8 cellular contexts compared by ENCODE assay signal in the genomic region with DNA sequence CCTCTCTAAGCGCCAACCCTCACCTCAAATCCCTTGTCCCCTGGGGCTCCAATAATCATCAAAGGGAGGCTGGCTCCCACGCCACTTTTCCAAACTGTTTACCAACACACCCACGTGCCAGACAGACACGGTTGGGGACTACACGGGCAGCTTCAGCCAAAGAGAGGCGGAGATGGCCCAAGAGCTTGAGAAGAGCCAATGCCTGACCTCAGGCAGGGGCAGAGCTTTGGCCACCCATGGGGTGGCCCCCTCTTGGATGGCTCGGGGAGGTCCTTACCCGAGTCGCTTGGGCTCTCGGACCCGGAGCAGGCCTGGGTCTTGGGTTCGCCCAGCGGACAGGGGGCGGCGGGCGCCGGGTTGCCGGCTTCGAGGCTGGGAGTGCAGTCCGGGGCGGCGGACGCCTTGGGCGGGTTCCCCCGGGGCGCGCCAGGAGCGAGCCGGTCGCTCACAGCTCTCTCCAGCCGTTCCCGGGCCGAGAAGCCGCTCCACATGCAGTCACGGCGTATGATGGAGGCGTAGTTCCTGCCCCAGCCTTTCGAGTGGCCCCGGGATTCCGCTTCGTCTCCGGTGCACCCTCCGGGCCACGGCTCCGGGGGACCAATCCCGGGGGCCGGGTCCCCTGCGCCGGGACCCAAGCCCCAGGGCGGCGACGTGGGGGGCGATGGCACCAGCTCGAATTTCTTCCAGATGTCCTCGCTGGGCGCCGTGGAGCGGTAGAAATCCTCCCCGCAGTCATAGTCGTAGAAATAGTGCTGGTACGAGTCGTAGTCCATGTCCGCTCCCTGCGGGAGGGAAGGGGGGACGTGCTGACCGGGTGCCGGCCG. TPM values are rescaled to one million over a fixed set of nuclear protein-coding genes. Genes with fewer than 3 reads are reported as not detected.
A peak's percentile ranks its signal among the peaks of the same experiment; 100 is the strongest.
DNase-seq lines count a peak whose midpoint lies in the region; ATAC-seq and TF ChIP-seq lines count a peak whose summit lies in the region.

No MANE protein-coding gene starts in this region.

- peak overlapping the region; percentile 66 for H3K4me3 ChIP-seq in OCI-LY7 (ENCODE audit: low read depth, low read length, poor library complexity, severe bottlenecking)
- peak overlapping the region; percentile 72 for H3K4me3 ChIP-seq in mesendoderm (ENCODE audit: low read length)
- H3K4me3 ChIP-seq in vagina = peak overlapping the region; percentile 51 to 57

- H2BK120ac ChIP-seq in mesendoderm (ENCODE audit: low read depth, low read length) = no peak overlapping the region

- no peak for TF ChIP-seq POLR2A in vagina (IDR thresholded peaks at IDR 0.05)

- DNase-seq in AG20443 (ENCODE audit: low spot score) (peak; percentile 54), OCI-LY7 (ENCODE audit: low spot score) (no peak), mesendoderm (peak; percentile 82), vagina (ENCODE audit: extremely low spot score in 2 of 2) (no peak), SIG-M5 treated with dmso at 0.1 percent for 504 hours (lab: John Stamatoyannopoulos, UW; ENCODE audit: unreplicated experiment) (no peak)
- DNase-seq in activated CD4-positive, CD25-positive, alpha-beta regulatory T cell treated with anti-CD3 and anti-CD28 coated beads, Interleukin-2, amount 50 U/mL, for 72 hours = no peak

- H3K4me2 ChIP-seq in OCI-LY7 (ENCODE audit: low read length) (peak overlapping the region; percentile 68; the same call in 1 of the 2 replicates), mesendoderm (ENCODE audit: low read length) (peak overlapping the region; percentile 97)

- no peak overlapping the region for H4K5ac ChIP-seq in mesendoderm (ENCODE audit: low read length)

- no peak overlapping the region for H4K8ac ChIP-seq in mesendoderm (ENCODE audit: low read depth, low read length)

- no peak overlapping the region for H2BK5ac ChIP-seq in mesendoderm (ENCODE audit: low read length)

- WGBS in mesendoderm (ENCODE audit: extremely low coverage, insufficient coverage, low lambda C conversion rate) = no CpG with 5 or more reads among the region's 68 CpGs

- no peaks in the 10 kb centered on the region for H3K9me2 ChIP-seq in OCI-LY7 (ENCODE audit: insufficient read depth, low read length)

- peak overlapping the region; percentile 95 for H3K56ac ChIP-seq in mesendoderm (ENCODE audit: low read length)

- H3K27me3 ChIP-seq in mesendoderm (ENCODE audit: insufficient read depth, low read length, poor library complexity) (no peaks in the 10 kb centered on the region), vagina (no peaks in the 10 kb centered on the region)

- H3K27ac Mint-ChIP-seq in dendritic cell treated with granulocyte-macrophage colony-stimulating factor and Interleukin-4, amounts not matched to agents 40 ng/mL and 50 ng/mL, for 4 days = peak overlapping the region; percentile 78

- peaks cover 4% of the 10 kb centered on the region for H3K79me1 ChIP-seq in mesendoderm (ENCODE audit: low read length)

- H3K18ac ChIP-seq in mesendoderm (ENCODE audit: low read length) = peak overlapping the region; percentile 20

- TF ChIP-seq CTCF in OCI-LY7 (conservative IDR thresholded peaks at IDR 0.05; ENCODE audit: low read length) (no peak), vagina (IDR thresholded peaks at IDR 0.05) (no peak)

- H3K27ac ChIP-seq in OCI-LY7 (ENCODE audit: low read depth, low read length, poor library complexity, severe bottlenecking) (no peak overlapping the region), mesendoderm (ENCODE audit: low read depth, low read length) (peak overlapping the region; percentile 27), vagina (peak overlapping the region; percentile 45)

- H3K4me1 ChIP-seq in OCI-LY7 (ENCODE audit: insufficient read depth, low read length, poor library complexity, severe bottlenecking) (peaks cover 7% of the 10 kb centered on the region), mesendoderm (ENCODE audit: control insufficient read depth, low read depth, low read length) (peaks cover 17% of the 10 kb centered on the region), vagina (peaks cover 32% of the 10 kb centered on the region)

- H3K9ac ChIP-seq in mesendoderm (ENCODE audit: low read length) = peak overlapping the region; percentile 88

- H4K20me1 ChIP-seq in OCI-LY7 (ENCODE audit: insufficient read depth, low read length) = no peaks in the 10 kb centered on the region

- POLR2A ChIA-PET in OCI-LY7 (lab: Charles Lee) = no interaction called here

- CTCF ChIA-PET in OCI-LY7 (lab: Charles Lee; ENCODE audit: unreplicated experiment) = interaction anchor here (0.5 kb wide), 1 partner anchor 306 kb away, joined by 3 read pairs; no protein-coding TSS in a partner anchor

- H2AK5ac ChIP-seq in mesendoderm (ENCODE audit: low read length) = no peak overlapping the region

- H3K36me3 Mint-ChIP-seq in dendritic cell treated with granulocyte-macrophage colony-stimulating factor and Interleukin-4, amounts not matched to agents 40 ng/mL and 50 ng/mL, for 4 days (ENCODE audit: low read depth) = peaks cover 34% of the 10 kb centered on the region

- peaks cover 7% of the 10 kb centered on the region for H3K27me3 Mint-ChIP-seq in dendritic cell treated with granulocyte-macrophage colony-stimulating factor and Interleukin-4, amounts not matched to agents 40 ng/mL and 50 ng/mL, for 4 days

- H3K36me3 ChIP-seq in OCI-LY7 (ENCODE audit: insufficient read depth, low read length) = no peaks in the 10 kb centered on the region
- H3K36me3 ChIP-seq in mesendoderm (ENCODE audit: control insufficient read depth, insufficient read depth, low read length) = no peaks in the 10 kb centered on the region
- no peaks in the 10 kb centered on the region for H3K36me3 ChIP-seq in vagina

- no TSS peak for BruUV-seq in OCI-LY7 (replicated peaks; lab: Mats Ljungman, UMichigan)

- H2BK15ac ChIP-seq in mesendoderm (replicated peaks; ENCODE audit: low read depth) = no peak overlapping the region

- peak overlapping the region; percentile 87 for H3K4me3 Mint-ChIP-seq in dendritic cell treated with granulocyte-macrophage colony-stimulating factor and Interleukin-4, amounts not matched to agents 40 ng/mL and 50 ng/mL, for 4 days

- H3K4me1 Mint-ChIP-seq in dendritic cell treated with granulocyte-macrophage colony-stimulating factor and Interleukin-4, amounts not matched to agents 40 ng/mL and 50 ng/mL, for 4 days (ENCODE audit: low read depth) = peaks cover 68% of the 10 kb centered on the region

- H3K79me2 ChIP-seq in OCI-LY7 (ENCODE audit: insufficient read depth, low read depth, low read length) (no peaks in the 10 kb centered on the region), mesendoderm (ENCODE audit: control insufficient read depth, insufficient read depth, low read length) (no peaks in the 10 kb centered on the region)

- H3K9me3 ChIP-seq in OCI-LY7 (ENCODE audit: low read length) (no peaks in the 10 kb centered on the region), vagina (no peaks in the 10 kb centered on the region)

- intact Hi-C loops in OCI-LY7 (cut with micrococcal nuclease; ENCODE audit: unreplicated experiment) = no loop called here
- intact Hi-C loops in dendritic cell treated with granulocyte-macrophage colony-stimulating factor and Interleukin-4, amounts not matched to agents 40 ng/mL and 50 ng/mL, for 4 days (cut with micrococcal nuclease) = loop anchor here (5.0 kb wide), 1 partner anchor 71 kb away; no protein-coding TSS in a partner anchor
- intact Hi-C loops in vagina (cut with DNase I) = no loop called here

- H2AFZ ChIP-seq in OCI-LY7 (ENCODE audit: low read length) = no peak overlapping the region

- H3K4ac ChIP-seq in mesendoderm (ENCODE audit: low read depth, low read length) = peak overlapping the region; percentile 19

- peak overlapping the region; percentile 75 for H3K23ac ChIP-seq in mesendoderm (ENCODE audit: low read length)

- peak; percentile 4 for ATAC-seq in GM21367 (IDR thresholded peaks at IDR 0.05; ENCODE audit: unreplicated experiment)

- H3K9me3 Mint-ChIP-seq in dendritic cell treated with granulocyte-macrophage colony-stimulating factor and Interleukin-4, amounts not matched to agents 40 ng/mL and 50 ng/mL, for 4 days = no peaks in the 10 kb centered on the region

RNA-seq across cellular contexts. Expression of a gene that starts 0.8 kb away (rescaled TPM):
- total RNA-seq in OCI-LY7 (2014; rRNA removed; shearing (Covaris generic)) = 0.41 and 1.6 TPM in 2 replicates
- 1.0 and 1.3 TPM in 2 replicates for total RNA-seq in OCI-LY7 (2022)
- 15.3 TPM for polyA plus RNA-seq in mesendoderm (2013, experiment 1 of 2)
- polyA plus RNA-seq in mesendoderm (2013, experiment 2 of 2) = 15.0 TPM
- 17.2 TPM for total RNA-seq in vagina

RNA-seq across cellular contexts. Expression of a gene that starts 17.6 kb away (rescaled TPM):
- total RNA-seq in OCI-LY7 (2014; rRNA removed; shearing (Covaris generic)) = 24.8 and 29.6 TPM in 2 replicates
- total RNA-seq in OCI-LY7 (2022) (22.6 and 22.9 TPM in 2 replicates), vagina (16.7 TPM)
- 27.2 TPM for polyA plus RNA-seq in mesendoderm (2013, experiment 1 of 2)
- 29.5 TPM for polyA plus RNA-seq in mesendoderm (2013, experiment 2 of 2)

RNA-seq across cellular contexts. Expression of a gene that starts 54.1 kb away (rescaled TPM):
- total RNA-seq in OCI-LY7 (2014; rRNA removed; shearing (Covaris generic)) = 6.4 and 9.9 TPM in 2 replicates
- total RNA-seq in OCI-LY7 (2022) = 11.0 and 13.4 TPM in 2 replicates
- polyA plus RNA-seq in mesendoderm (2013, experiment 1 of 2) = 13.6 TPM
- 14.1 TPM for polyA plus RNA-seq in mesendoderm (2013, experiment 2 of 2)
- 56.0 TPM for total RNA-seq in vagina

Comparison
In these comparisons a context has a peak if more than half of its experiments do, and no peak if none do; other contexts are left out.
1. DNase-seq: peak in AG20443 (single experiment) and mesendoderm (single experiment); none in OCI-LY7 (single experiment), vagina (0 of 2), activated CD4-positive, CD25-positive, alpha-beta regulatory T cell treated with anti-CD3 and anti-CD28 coated beads, Interleukin-2, amount 50 U/mL, for 72 hours (single experiment) and SIG-M5 treated with dmso at 0.1 percent for 504 hours (single experiment).
2. Peak in every context shown above with its lines, with median percentiles within 50 percentile points of each other: H3K4me3 ChIP-seq.